In the genomic region with DNA sequence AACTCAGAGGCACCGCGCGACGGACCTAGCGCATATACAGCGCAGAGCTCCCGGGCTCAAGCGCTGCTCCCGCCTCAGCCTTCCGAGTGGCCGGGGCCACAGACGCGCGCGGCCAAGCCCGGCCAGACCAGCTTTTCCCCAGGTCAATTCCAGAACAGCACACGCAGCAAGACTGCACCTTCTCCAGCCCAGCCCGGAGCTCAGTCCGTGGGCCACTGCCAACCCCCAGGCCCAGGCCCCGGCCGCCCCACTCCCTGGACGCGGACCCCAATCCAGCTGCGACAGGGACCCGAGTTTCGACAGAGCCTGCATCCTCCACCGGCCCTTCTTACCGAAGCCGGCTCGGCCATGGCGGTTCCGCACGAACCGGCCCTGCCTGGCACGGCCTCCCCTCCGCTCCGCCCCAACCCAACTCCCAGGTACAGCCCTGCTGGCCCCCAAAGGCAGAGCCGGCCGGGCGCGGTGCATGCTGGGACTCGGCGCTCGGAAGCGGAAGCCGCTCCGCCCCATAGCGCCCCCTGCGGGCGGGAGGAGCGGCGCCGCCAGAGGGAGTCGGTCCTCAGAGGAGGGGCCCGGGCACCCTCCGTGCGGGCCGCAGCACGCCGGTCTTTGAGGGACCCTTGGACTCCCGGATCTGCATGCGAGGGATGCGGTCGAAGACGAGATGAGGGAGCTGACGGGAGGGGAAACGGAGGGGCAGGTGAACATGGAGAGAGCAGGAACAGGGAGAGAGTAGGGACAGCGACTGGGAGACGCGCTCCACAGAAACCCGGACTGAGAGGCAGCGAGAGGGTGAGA, we compare ENCODE assay signal across 8 cellular contexts. TPM values are rescaled to one million over a fixed set of nuclear protein-coding genes. Genes with fewer than 3 reads are reported as not detected.
DNase-seq lines count a peak whose midpoint lies in the region; ATAC-seq and TF ChIP-seq lines count a peak whose summit lies in the region.

A gene with protein sequence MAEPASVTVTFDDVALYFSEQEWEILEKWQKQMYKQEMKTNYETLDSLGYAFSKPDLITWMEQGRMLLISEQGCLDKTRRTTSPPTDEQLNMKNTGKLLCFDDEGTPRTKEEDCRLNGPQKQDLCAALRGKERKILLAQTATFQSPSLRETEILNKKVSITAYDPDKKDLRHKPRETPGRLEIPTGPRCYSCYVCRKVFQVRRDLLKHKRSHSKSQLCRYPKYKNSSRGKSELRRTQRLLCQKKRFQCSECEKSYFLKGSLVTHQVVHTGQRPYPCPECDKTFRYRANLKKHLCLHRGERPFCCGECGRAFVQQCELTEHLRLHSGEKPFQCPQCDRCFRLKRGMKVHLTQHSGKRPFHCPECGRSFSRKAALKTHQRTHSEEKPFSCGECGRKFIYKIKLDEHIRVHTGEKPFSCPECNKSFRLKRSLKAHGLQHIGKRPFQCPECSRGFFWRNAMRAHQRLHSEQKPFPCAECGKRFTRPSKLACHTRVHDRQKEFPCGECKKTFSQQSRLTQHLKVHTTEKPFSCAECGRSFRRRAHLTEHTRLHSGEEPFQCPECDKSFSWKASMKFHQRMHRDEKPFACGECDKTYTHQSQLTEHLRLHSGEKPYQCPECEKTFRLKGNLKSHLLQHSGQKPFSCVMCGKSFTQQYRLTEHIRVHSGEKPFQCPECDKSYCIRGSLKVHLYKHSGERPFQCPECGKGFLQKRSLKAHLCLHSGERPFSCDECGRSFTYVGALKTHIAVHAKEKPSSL (minus strand): TSS at position 461 of the 798 bp plus-strand sequence. CDS start 111 bp downstream, at position 350.

- intact Hi-C loops in mammary epithelial cell (cut with micrococcal nuclease) = loop anchor here (1.0 kb wide), 3 partner anchors 21 to 61 kb away; partner anchors contain the start of genes ZNF398 and ZNF786

- POLR2A ChIA-PET in AG04450 (lab: Yijun Ruan, JAX) = interaction anchor here (0.6 to 2.2 kb wide), 7 partner anchors 22 to 137 kb away, joined by 3 to 20 read pairs (median 4); partner anchors contain the start of genes ZNF282 and ZNF398

- peaks cover 23% of the 10 kb centered on the region for H3K36me3 ChIP-seq in WERI-Rb-1
- peaks cover 8% of the 10 kb centered on the region for H3K36me3 ChIP-seq in mammary epithelial cell (ENCODE audit: insufficient read depth, low read length)

- no CpG with 5 or more reads among the region's 72 CpGs for WGBS in mammary epithelial cell (ENCODE audit: low coverage, missing lambda C conversion rate)

- H3K27ac ChIP-seq in AG04450 (ENCODE audit: low read depth, low read length) (peak within 1 kb of the TSS; percentile 82), WERI-Rb-1 (peak within 1 kb of the TSS; percentile 90), mammary epithelial cell (ENCODE audit: insufficient read depth, low read depth, low read length) (peak within 1 kb of the TSS; percentile 93)

- peak within 1 kb of the TSS; percentile 99 for H3K9ac ChIP-seq in mammary epithelial cell (ENCODE audit: insufficient read depth, low read length)

- ATAC-seq in GM18870 (IDR thresholded peaks at IDR 0.05; ENCODE audit: unreplicated experiment) = peak; percentile 75
- ATAC-seq in HG03108 (IDR thresholded peaks at IDR 0.05; ENCODE audit: unreplicated experiment) = peak; percentile 81

- H3K27me3 ChIP-seq in AG04450 (ENCODE audit: control insufficient read depth, insufficient read depth, low read length) (no peaks in the 10 kb centered on the region), WERI-Rb-1 (ENCODE audit: insufficient read depth, low read depth, severe bottlenecking) (no peaks in the 10 kb centered on the region), mammary epithelial cell (ENCODE audit: insufficient read depth, low read length) (no peaks in the 10 kb centered on the region)

- peak within 1 kb of the TSS; percentile 91 for H3K4me3 ChIP-seq in AG04450 (ENCODE audit: low read depth, low read length)
- H3K4me3 ChIP-seq in WERI-Rb-1 (ENCODE audit: low read depth, low read length) = peak within 1 kb of the TSS; percentile 63
- H3K4me3 ChIP-seq in mammary epithelial cell (replicated peaks in 1 of 3; ENCODE audit: insufficient read depth in 1 of 3, low read depth in 2 of 3, low read length in 3 of 3) = peak within 1 kb of the TSS; percentile 67 to 87 (median 78)

- CTCF ChIA-PET in AG04450 (lab: Charles Lee) = interaction anchor here (0.6 to 4.1 kb wide), 45 partner anchors 8 to 497 kb away, joined by 3 to 41 read pairs (median 4); partner anchors contain the start of genes ZNF282, ZNF398 and ZNF786
- CTCF ChIA-PET in mammary epithelial cell (lab: Charles Lee; ENCODE audit: low non-redundant PET) = interaction anchor here (0.7 kb wide), 1 partner anchor 60 kb away, joined by 3 read pairs; no protein-coding TSS in a partner anchor

- DNase-seq in AG04450 (ENCODE audit: low read depth, low spot score) (peak; percentile 72), NCI-H2171 (lab: John Stamatoyannopoulos, UW) (peak; percentile 87), WERI-Rb-1 (peak; percentile 92), mammary epithelial cell (peak; percentile 92), inferior parietal cortex (ENCODE audit: extremely low spot score) (peak; percentile 94)
- peak; percentile 88 to 90 for DNase-seq in stimulated activated CD4-positive, alpha-beta T cell treated with anti-CD3 and anti-CD28 coated beads, Interleukin-12 subunit alpha, Interleukin-12 subunit beta, amount 100 ng/mL, for 24 hours (ENCODE audit: low read depth in 2 of 2)

- peak within 1 kb of the TSS; percentile 87 for H2AFZ ChIP-seq in mammary epithelial cell (ENCODE audit: low read depth, low read length)

- H3K9me3 ChIP-seq in AG04450 (ENCODE audit: control insufficient read depth, insufficient read depth, low read length) = peaks cover 3% of the 10 kb centered on the region
- peaks cover 8% of the 10 kb centered on the region for H3K9me3 ChIP-seq in WERI-Rb-1 (ENCODE audit: severe bottlenecking)
- peaks cover 7% of the 10 kb centered on the region for H3K9me3 ChIP-seq in mammary epithelial cell (replicated peaks; ENCODE audit: insufficient read depth, low read length)

- TSS peak; percentile 33 for BruUV-seq in mammary epithelial cell (replicated peaks; lab: Mats Ljungman, UMichigan)

- in situ Hi-C loops in mammary epithelial cell (cut with MboI; ENCODE audit: low sequenced_read_pairs in 2 of 2) = no loop called here

- dilution Hi-C loops in mammary epithelial cell (cut with HindIII; ENCODE audit: low sequenced_read_pairs) = no loop called here

- H3K79me2 ChIP-seq in mammary epithelial cell (ENCODE audit: insufficient read depth, low read length) = peaks cover 40% of the 10 kb centered on the region

- H3K4me1 ChIP-seq in mammary epithelial cell (ENCODE audit: insufficient read depth, low read length) = peaks cover 7% of the 10 kb centered on the region

- peak within 1 kb of the TSS; percentile 94 for H3K4me2 ChIP-seq in mammary epithelial cell (ENCODE audit: insufficient read depth, low read depth, low read length)

- no peaks in the 10 kb centered on the region for H4K20me1 ChIP-seq in mammary epithelial cell (ENCODE audit: insufficient read depth, low read length)

- TF ChIP-seq CTCF in AG04450 (IDR thresholded peaks at IDR 0.05; ENCODE audit: low read depth, low read length) = peak; percentile 90
- TF ChIP-seq CTCF in WERI-Rb-1 (IDR thresholded peaks at IDR 0.05; ENCODE audit: low read depth, low read length) = peak; percentile 88
- TF ChIP-seq CTCF in mammary epithelial cell (conservative IDR thresholded peaks at IDR 0.05 in 1 of 2, IDR thresholded peaks at IDR 0.05 in 1 of 2; ENCODE audit: extremely low read depth in 1 of 2, insufficient read depth in 1 of 2, low read depth in 1 of 2, low read length in 2 of 2) = peak; percentile 61 to 94

RNA-seq across cellular contexts. Expression of the gene that starts here (rescaled TPM):
- polyA plus RNA-seq in AG04450 (2011; rRNA removed) = 1.8 and 2.1 TPM in 2 replicates
- polyA minus RNA-seq in AG04450 (2011; rRNA and poly(A)+ RNA removed) = 2.5 and 2.9 TPM in 2 replicates
- total RNA-seq in mammary epithelial cell = 1 to 10 TPM; 3.0 to 3.3 TPM
- polyA plus RNA-seq in mammary epithelial cell = 1.7 TPM
- 2.1 TPM for polyA minus RNA-seq in mammary epithelial cell

Comparison
In these comparisons a context has a peak if more than half of its experiments do, and no peak if none do; other contexts are left out.
1. Peak in every context shown above with its lines: DNase-seq, ATAC-seq, H3K4me3 ChIP-seq and H3K27ac ChIP-seq.